Comparison of ENCODE assay signal across 11 cellular contexts in genomic region chr7:4809091-4809591, GRCh38. TPM values are rescaled to one million over a fixed set of nuclear protein-coding genes. Genes with fewer than 3 reads are reported as not detected.
DNase-seq lines count a peak whose midpoint lies in the region; ATAC-seq and TF ChIP-seq lines count a peak whose summit lies in the region.
"Had no signal": no experiment of that assay in that cellular context is flagged by ENCODE, and none has a peak within 500 bp of the region (broad histone marks: within the 10 kb centered on the region; RNA-seq: fewer than 3 reads in every experiment).

No MANE protein-coding gene starts in this region.

- H3K9me3 ChIP-seq in left ventricle myocardium inferior (replicated peaks) (no peaks in the 10 kb centered on the region), trophoblast cell (ENCODE audit: insufficient read depth, low read depth, low read length) (no peaks in the 10 kb centered on the region)

- WGBS in trophoblast cell (ENCODE audit: extremely low coverage, insufficient coverage, insufficient read length) = no CpG with 5 or more reads among the region's 38 CpGs

- no peak overlapping the region for H2BK120ac ChIP-seq in trophoblast cell (ENCODE audit: insufficient read depth, low read length, poor library complexity)

- H3K4me1 ChIP-seq in left ventricle myocardium inferior = peaks cover 5% of the 10 kb centered on the region
- peaks cover 0 to 4% of the 10 kb centered on the region in 2 experiments for H3K4me1 ChIP-seq in trophoblast cell (ENCODE audit: control insufficient read depth in 1 of 2, insufficient read depth in 2 of 2, low read length in 2 of 2)

- peak overlapping the region; percentile 61 for H3K27ac ChIP-seq in left ventricle myocardium inferior (replicated peaks)
- H3K27ac ChIP-seq in trophoblast cell (ENCODE audit: low read depth, low read length) = no peak overlapping the region

- no peak overlapping the region for H3K23ac ChIP-seq in trophoblast cell (ENCODE audit: low read length)

- no peak overlapping the region for H4K91ac ChIP-seq in trophoblast cell (ENCODE audit: low read depth, low read length)

- no peak for TF ChIP-seq CTCF in left ventricle myocardium inferior (IDR thresholded peaks at IDR 0.05; ENCODE audit: borderline replicate concordance)

- H3K9ac ChIP-seq in trophoblast cell (ENCODE audit: low read length) = no peak overlapping the region

- peak; percentile 74 for DNase-seq in activated CD8-positive, alpha-beta memory T cell treated with anti-CD3 and anti-CD28 coated beads for 24 hours
- no peak for DNase-seq in activated CD8-positive, alpha-beta memory T cell treated with anti-CD3 and anti-CD28 coated beads, Interleukin-2, amount 50 U/mL, for 48 hours
- DNase-seq in activated T-cell treated with anti-CD3 and anti-CD28 coated beads for 1 hour (ENCODE audit: low read depth) = peak; percentile 14
- DNase-seq in left ventricle myocardium inferior = no peak
- DNase-seq in stimulated activated naive CD8-positive, alpha-beta T cell treated with anti-CD3 and anti-CD28 coated beads, Interleukin-15, Interleukin-2, amounts not matched to agents 100 U/mL and 50 U/mL, for 24 hours = peak; percentile 43
- DNase-seq in DMS53 (lab: John Stamatoyannopoulos, UW) = no peak
- DNase-seq in superior temporal gyrus (ENCODE audit: extremely low spot score) = no peak
- no peak for DNase-seq in trophoblast cell
- DNase-seq: left cardiac atrium, NCI-H1048 had no signal

- no peaks in the 10 kb centered on the region for H3K79me2 ChIP-seq in trophoblast cell (ENCODE audit: control insufficient read depth, insufficient read depth, low read length, poor library complexity)

- H3K18ac ChIP-seq in trophoblast cell (ENCODE audit: low read length) = no peak overlapping the region

- no peak overlapping the region for H4K12ac ChIP-seq in trophoblast cell (ENCODE audit: low read depth, low read length)

- no peak overlapping the region for H2BK5ac ChIP-seq in trophoblast cell (ENCODE audit: low read depth, low read length, poor library complexity)

- H3K4me3 ChIP-seq in left ventricle myocardium inferior (peak overlapping the region; percentile 25), trophoblast cell (ENCODE audit: low read depth, low read length) (no peak overlapping the region)

- intact Hi-C loops in left ventricle myocardium inferior (cut with micrococcal nuclease) = no loop called here

- ATAC-seq in stimulated activated naive CD8-positive, alpha-beta T cell treated with anti-CD3 and anti-CD28 coated beads, Interleukin-15, Interleukin-2, amounts not matched to agents 100 U/mL and 50 U/mL, for 24 hours = peak; percentile 14

- H3K27me3 ChIP-seq in left ventricle myocardium inferior (ENCODE audit: low read depth) (peaks cover 5% of the 10 kb centered on the region), trophoblast cell (ENCODE audit: insufficient read depth, low read length) (peaks cover 3% of the 10 kb centered on the region)

- no peak overlapping the region for H2BK12ac ChIP-seq in trophoblast cell (ENCODE audit: low read length)

- no peak overlapping the region for H2AK5ac ChIP-seq in trophoblast cell (ENCODE audit: low read length)

- H3K14ac ChIP-seq in trophoblast cell (ENCODE audit: low read length) = no peak overlapping the region

- no peak overlapping the region for H3K4me2 ChIP-seq in trophoblast cell (ENCODE audit: low read length)

- H2AFZ ChIP-seq in trophoblast cell (ENCODE audit: insufficient read depth, low read length, poor library complexity) = no peak overlapping the region

- H4K8ac ChIP-seq in trophoblast cell (ENCODE audit: low read depth, low read length) = no peak overlapping the region

- H3K4ac ChIP-seq in trophoblast cell (ENCODE audit: low read depth, low read length) = no peak overlapping the region

- H3K79me1 ChIP-seq in trophoblast cell (ENCODE audit: low read length) = no peaks in the 10 kb centered on the region

- H3K36me3 ChIP-seq in left ventricle myocardium inferior (peaks cover 8% of the 10 kb centered on the region), trophoblast cell (ENCODE audit: control insufficient read depth in 1 of 2, insufficient read depth in 2 of 2, low read length in 2 of 2) (no peaks in the 10 kb centered on the region)

RNA-seq across cellular contexts. Expression of gene AP5Z1, which starts 33.7 kb away (rescaled TPM):
- total RNA-seq in left ventricle myocardium inferior = 13.4 TPM
- 19.8 and 22.2 TPM in 2 replicates for polyA plus RNA-seq in trophoblast cell (2013)

RNA-seq across cellular contexts. Expression of gene PAPOLB, which starts 52.7 kb away (rescaled TPM):
- 0.05 TPM for total RNA-seq in left ventricle myocardium inferior
- not detected in 2 replicates for polyA plus RNA-seq in trophoblast cell (2013)
- total RNA-seq: A172 had no signal

Comparison
In these comparisons a context has a peak if more than half of its experiments do, and no peak if none do; other contexts are left out.
1. DNase-seq: peak in activated CD8-positive, alpha-beta memory T cell treated with anti-CD3 and anti-CD28 coated beads for 24 hours (single experiment), activated T-cell treated with anti-CD3 and anti-CD28 coated beads for 1 hour (single experiment) and stimulated activated naive CD8-positive, alpha-beta T cell treated with anti-CD3 and anti-CD28 coated beads, Interleukin-15, Interleukin-2, amounts not matched to agents 100 U/mL and 50 U/mL, for 24 hours (single experiment); none in activated CD8-positive, alpha-beta memory T cell treated with anti-CD3 and anti-CD28 coated beads, Interleukin-2, amount 50 U/mL, for 48 hours (single experiment), left ventricle myocardium inferior (single experiment), DMS53 (single experiment), superior temporal gyrus (single experiment) and trophoblast cell (0 of 2).